Comparison of ENCODE assay signal across 1 cellular context in genomic region chr12:6620137-6620884, GRCh38.
A peak's percentile ranks its signal among the peaks of the same experiment; 100 is the strongest.
TF ChIP-seq lines count a peak whose summit lies in the region.

No MANE protein-coding gene starts in this region.

TF ChIP-seq in endothelial cell of umbilical vein, 7 proteins besides CTCF, POLR2A, EP300 and RAD21:
- TF ChIP-seq MAX (IDR thresholded peaks at IDR 0.05; ENCODE audit: insufficient read depth, insufficient read length) (peak; percentile 60), FOS (IDR thresholded peaks at IDR 0.05; ENCODE audit: borderline replicate concordance, insufficient read depth, low read length) (no peak), POLR2AphosphoS5 (IDR thresholded peaks at IDR 0.05; ENCODE audit: insufficient read depth, low read depth, low read length) (peak; percentile 52)
